ENCODE assay signal across 25 cellular contexts in genomic region chr18:48028716-48029115, GRCh38.
DNase-seq lines count a peak whose midpoint lies in the region; ATAC-seq, FAIRE-seq and TF ChIP-seq lines count a peak whose summit lies in the region.
"Had no signal": no experiment of that assay in that cellular context is flagged by ENCODE, and none has a peak within 500 bp of the region (broad histone marks: within the 10 kb centered on the region; RNA-seq: fewer than 3 reads in every experiment).

No MANE protein-coding gene starts in this region.

- H3K4me1 ChIP-seq in kidney (ENCODE audit: control insufficient read depth in 1 of 2, insufficient read depth in 1 of 2, low read depth in 1 of 2, low read length in 2 of 2) (peaks cover 5 to 15% of the 10 kb centered on the region in 2 donors), subcutaneous abdominal adipose tissue (ENCODE audit: control insufficient read depth in 5 of 5, insufficient read depth in 5 of 5, low read length in 5 of 5) (peaks cover 14 to 51% (median 41%) of the 10 kb centered on the region in 5 donors)
- H3K4me1 ChIP-seq: pancreas had no signal

- FAIRE-seq in kidney (lab: Jason Lieb, UNC) (no peak), RCC 7860 (lab: Jason Lieb, UNC) (no peak)
- FAIRE-seq: endometrium, pancreas, urothelium cell line had no signal

- CTCF ChIA-PET in RWPE1 (lab: Yijun Ruan, JAX), result interaction anchor here (1.0 kb wide), 1 partner anchor 131 kb away, joined by 3 read pairs; no protein-coding TSS in a partner anchor

- no peak for ATAC-seq in HG02938 (IDR thresholded peaks at IDR 0.05; ENCODE audit: unreplicated experiment)
- ATAC-seq: natural killer cell, Panc1, pancreas had no signal

- no peak overlapping the region for H3K4me3 ChIP-seq in kidney (ENCODE audit: low read length in 2 of 2)
- no peak overlapping the region for H3K4me3 ChIP-seq in subcutaneous abdominal adipose tissue (ENCODE audit: low read depth in 1 of 5, low read length in 5 of 5)
- H3K4me3 ChIP-seq: BLaER1 treated with 17β-estradiol and CSF1 and Interleukin-3, amounts not matched to agents 10 nM and 100 nM; MG63; pancreas had no signal

- H3K36me3 ChIP-seq in kidney (ENCODE audit: control insufficient read depth in 1 of 2, insufficient read depth in 2 of 2, low read length in 2 of 2), result no peaks in the 10 kb centered on the region
- H3K36me3 ChIP-seq in subcutaneous abdominal adipose tissue (ENCODE audit: control insufficient read depth in 5 of 5, insufficient read depth in 5 of 5, low read length in 5 of 5), result no peaks in the 10 kb centered on the region
- H3K36me3 ChIP-seq: BLaER1 treated with 17β-estradiol and CSF1 and Interleukin-3, amounts not matched to agents 10 nM and 100 nM; MG63; pancreas; WERI-Rb-1 had no signal

- H3K27me3 ChIP-seq in subcutaneous abdominal adipose tissue (ENCODE audit: control insufficient read depth in 5 of 5, insufficient read depth in 4 of 5, low read length in 5 of 5), result no peaks in the 10 kb centered on the region
- H3K27me3 ChIP-seq: BLaER1 treated with 17β-estradiol and CSF1 and Interleukin-3, amounts not matched to agents 10 nM and 100 nM; MG63; pancreas had no signal

- H3K27ac ChIP-seq in RWPE1 (peak overlapping the region; percentile 47), kidney (ENCODE audit: low read depth in 2 of 2, low read length in 2 of 2) (peak overlapping the region in 1 of 2 donors; percentile 24), subcutaneous abdominal adipose tissue (ENCODE audit: low read depth, low read length) (peak overlapping the region; percentile 82)
- H3K27ac ChIP-seq: BLaER1 treated with 17β-estradiol and CSF1 and Interleukin-3, amounts not matched to agents 10 nM and 100 nM; HL-60; pancreas; WERI-Rb-1 had no signal

- H3K9me3 ChIP-seq in kidney (ENCODE audit: control insufficient read depth in 1 of 2, low read length in 2 of 2) (no peaks in the 10 kb centered on the region), subcutaneous abdominal adipose tissue (ENCODE audit: control insufficient read depth in 5 of 5, low read length in 5 of 5) (no peaks in the 10 kb centered on the region)
- H3K9me3 ChIP-seq: BLaER1 treated with 17β-estradiol and CSF1 and Interleukin-3, amounts not matched to agents 10 nM and 100 nM; MG63; pancreas had no signal

- H3K9ac ChIP-seq in kidney (ENCODE audit: low read length in 2 of 2), result no peak overlapping the region
- H3K9ac ChIP-seq in subcutaneous abdominal adipose tissue (ENCODE audit: low read length in 5 of 5), result peak overlapping the region in 1 of 5 donors; percentile 4

- TF ChIP-seq CTCF in RWPE1 (conservative IDR thresholded peaks at IDR 0.05; ENCODE audit: low read depth) (no peak), kidney (IDR thresholded peaks at IDR 0.05; ENCODE audit: borderline replicate concordance, extremely low read depth, insufficient read depth) (no peak)

- peak; percentile 48 for DNase-seq in NCI-H2196 (lab: John Stamatoyannopoulos, UW; ENCODE audit: unreplicated experiment)
- no peak for DNase-seq in NCI-H2196 treated with DMSO at 0.1 percent for 48 hours (lab: John Stamatoyannopoulos, UW; ENCODE audit: unreplicated experiment)
- DNase-seq in RWPE1 (ENCODE audit: low spot score), result peak; percentile 57
- peak; percentile 87 for DNase-seq in kidney
- DNase-seq in NCI-H2081 (lab: John Stamatoyannopoulos, UW), result no peak
- no peak for DNase-seq in RCC 7860 (ENCODE audit: low spot score)
- DNase-seq: activated CD4-positive, alpha-beta T cell treated with anti-CD3 and anti-CD28 coated beads, Interleukin-2, amount 50 U/mL, for 4 hours; activated gamma-delta T cell treated with Interleukin-2 at 50 U/mL for 16 hours; cortex of kidney; GF-D8; HCEC 1CT; MG63; natural killer cell; NCI-H1436; NCI-H345; pancreas; substantia nigra; WERI-Rb-1 had no signal

- intact Hi-C loops in kidney (cut with DNase I), result no loop called here

- POLR2A ChIA-PET in RWPE1 (lab: Yijun Ruan, JAX; ENCODE audit: low non-redundant PET), result no interaction called here

Comparison
In these comparisons a context has a peak if more than half of its experiments do, and no peak if none do; other contexts are left out.
1. DNase-seq: peak in NCI-H2196 (single experiment), RWPE1 (single experiment) and kidney (single experiment); none in NCI-H2196 treated with DMSO at 0.1 percent for 48 hours (single experiment), NCI-H2081 (0 of 2) and RCC 7860 (single experiment).